Comparison of ENCODE assay signal across 8 cellular contexts in genomic region chr14:70013269-70013873, GRCh38.
A peak's percentile ranks its signal among the peaks of the same experiment; 100 is the strongest.
DNase-seq lines count a peak whose midpoint lies in the region; ATAC-seq and TF ChIP-seq lines count a peak whose summit lies in the region.

No MANE protein-coding gene starts in this region.

- H3K27me3 ChIP-seq in ascending aorta = no peaks in the 10 kb centered on the region

- H3K4me3 ChIP-seq in ascending aorta = no peak overlapping the region

- intact Hi-C loops in ascending aorta (cut with DNase I) = no loop called here

- ATAC-seq in GM19467 (IDR thresholded peaks at IDR 0.05; ENCODE audit: unreplicated experiment) (no peak), HG02840 (IDR thresholded peaks at IDR 0.05; ENCODE audit: low FRiP score, unreplicated experiment) (no peak)

- DNase-seq in NCI-H2227 (lab: John Stamatoyannopoulos, UW; ENCODE audit: unreplicated experiment) = peak; percentile 23
- DNase-seq in NCI-H2227 treated with DMSO at 0.1 percent for 48 hours (lab: John Stamatoyannopoulos, UW) = no peak
- peak; percentile 40 for DNase-seq in HuH-7.5 (ENCODE audit: low spot score)
- no peak for DNase-seq in ascending aorta (ENCODE audit: low spot score in 2 of 2)
- peak; percentile 44 to 46 for DNase-seq in lung microvascular endothelial cell (ENCODE audit: low read depth in 2 of 2)
- no peak for DNase-seq in NCI-H510A treated with DMSO at 0.1 percent for 48 hours (lab: John Stamatoyannopoulos, UW)

- peak in 2 of 3 experiments; percentile 11 to 16 for TF ChIP-seq CTCF in ascending aorta (IDR thresholded peaks at IDR 0.05)

- no peak overlapping the region for H3K27ac ChIP-seq in ascending aorta

- H3K36me3 ChIP-seq in ascending aorta = no peaks in the 10 kb centered on the region

- H3K9me3 ChIP-seq in ascending aorta = no peaks in the 10 kb centered on the region

- no peaks in the 10 kb centered on the region for H3K4me1 ChIP-seq in ascending aorta

Comparison
In these comparisons a context has a peak if more than half of its experiments do, and no peak if none do; other contexts are left out.
1. DNase-seq: peak in NCI-H2227 (single experiment), HuH-7.5 (single experiment) and lung microvascular endothelial cell (2 of 2); none in NCI-H2227 treated with DMSO at 0.1 percent for 48 hours (single experiment), ascending aorta (0 of 2) and NCI-H510A treated with DMSO at 0.1 percent for 48 hours (single experiment).